In genomic region chr2:132521321-132521720, GRCh38 we compare ENCODE assay signal across 1 cellular context.
TF ChIP-seq lines count a peak whose summit lies in the region.

No MANE protein-coding gene starts in this region.

TF ChIP-seq in GM23338, 12 proteins besides CTCF, POLR2A, EP300 and RAD21 (continued from another document):
- TF ChIP-seq ZNF462 (CRISPR knock-in tag; IDR thresholded peaks at IDR 0.05), result no peak
- no peak for TF ChIP-seq EZH2 (IDR thresholded peaks at IDR 0.05; ENCODE audit: low read depth, unreplicated experiment)
- TF ChIP-seq REST (IDR thresholded peaks at IDR 0.05; ENCODE audit: unreplicated experiment), result no peak
- no peak for TF ChIP-seq POLR2AphosphoS5 (IDR thresholded peaks at IDR 0.05; ENCODE audit: low read depth)
- TF ChIP-seq ETS1 (IDR thresholded peaks at IDR 0.05), result no peak
- TF ChIP-seq STAT1 (IDR thresholded peaks at IDR 0.05; ENCODE audit: unreplicated experiment), result no peak
- no peak for TF ChIP-seq EZH2phosphoT487 (IDR thresholded peaks at IDR 0.05; ENCODE audit: unreplicated experiment)
- TF ChIP-seq CREB1 (CRISPR knock-in tag; IDR thresholded peaks at IDR 0.05; ENCODE audit: low read depth), result no peak
